In the genomic region with DNA sequence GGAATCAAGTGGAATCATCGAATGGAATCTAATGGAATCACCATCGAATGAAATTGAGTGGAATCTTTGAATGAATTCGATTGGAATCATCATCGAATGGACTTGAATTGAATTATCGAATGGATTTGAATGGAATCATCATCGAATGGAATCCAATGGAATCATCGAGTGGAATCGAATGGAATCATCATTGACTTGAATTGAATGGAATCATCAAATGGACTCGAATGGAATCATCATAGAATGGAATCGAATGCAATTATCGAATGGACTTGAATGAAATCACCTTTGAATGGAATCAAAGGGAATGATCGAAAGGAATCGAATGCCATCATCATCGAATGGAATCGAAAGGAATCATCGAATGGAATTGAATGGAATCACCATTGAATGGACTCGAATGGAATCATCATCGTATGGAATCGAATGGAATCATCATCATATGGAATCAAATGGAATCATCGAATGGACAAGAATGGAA, we compare ENCODE assay signal across 8 cellular contexts.
DNase-seq lines count a peak whose midpoint lies in the region; ATAC-seq and TF ChIP-seq lines count a peak whose summit lies in the region.
"Not testable (repeated sequence)": the region's sequence is repeated elsewhere in the genome, so short reads cannot be mapped to it uniquely, and the experiment has no call there.

No MANE protein-coding gene starts in this region.

- peaks cover 17% of the 10 kb centered on the region for H3K9me3 Mint-ChIP-seq in activated T-helper 1 cell treated with anti-CD3 and anti-CD28 coated beads, Interleukin-12 subunit alpha, Interleukin-12 subunit beta, Interleukin-2, Interleukin-4 antibody, amounts not matched to agents 30 ng/mL and 10 ng/mL and 1 ng/mL, durations not matched to agents 14 hours and 24 hours and 36 hours
- peaks cover 18 to 29% (median 21%) of the 10 kb centered on the region in 6 donors for H3K9me3 Mint-ChIP-seq in immature natural killer cell
- H3K9me3 Mint-ChIP-seq in osteocyte (ENCODE audit: unreplicated experiment), result not testable (repeated sequence)

- intact Hi-C loops in activated T-helper 1 cell treated with anti-CD3 and anti-CD28 coated beads, Interleukin-12 subunit alpha, Interleukin-12 subunit beta, Interleukin-2, Interleukin-4 antibody, amounts not matched to agents 30 ng/mL and 10 ng/mL and 1 ng/mL, durations not matched to agents 14 hours and 24 hours and 36 hours (cut with micrococcal nuclease), result not testable (repeated sequence)

- ATAC-seq in T-helper 17 cell, result not testable (repeated sequence)

- H3K27me3 ChIP-seq in HL-60 (ENCODE audit: insufficient read depth, poor library complexity, severe bottlenecking), result not testable (repeated sequence)

- DNase-seq in AG09319 (ENCODE audit: extremely low read depth, low read depth) (peak; percentile 68), HL-60 (ENCODE audit: low read depth in 1 of 2, low spot score in 1 of 2) (peak; percentile 100), T-helper 17 cell (peak in 2 of 3 donors; percentile 25 to 71), ecto neural progenitor cell (ENCODE audit: low spot score) (peak; percentile 97), immature natural killer cell (peak; percentile 71 to 80 (median 72)), osteocyte (ENCODE audit: extremely low spot score, unreplicated experiment) (peak; percentile 100)
- peak; percentile 96 for DNase-seq in activated T-helper 1 cell treated with anti-CD3 and anti-CD28 coated beads, Interleukin-12 subunit alpha, Interleukin-12 subunit beta, Interleukin-2, Interleukin-4 antibody, amounts not matched to agents 30 ng/mL and 10 ng/mL and 1 ng/mL, durations not matched to agents 14 hours and 24 hours and 36 hours (ENCODE audit: low spot score)
- DNase-seq in stimulated activated CD8-positive, alpha-beta memory T cell treated with anti-CD3 and anti-CD28 coated beads, Interleukin-12 subunit alpha, Interleukin-12 subunit beta, amount 100 ng/mL, for 4 hours (ENCODE audit: low read depth), result peak; percentile 45

- not testable (repeated sequence) for H3K27me3 Mint-ChIP-seq in T-helper 17 cell; activated T-helper 1 cell treated with anti-CD3 and anti-CD28 coated beads, Interleukin-12 subunit alpha, Interleukin-12 subunit beta, Interleukin-2, Interleukin-4 antibody, amounts not matched to agents 30 ng/mL and 10 ng/mL and 1 ng/mL, durations not matched to agents 14 hours and 24 hours and 36 hours (ENCODE audit: insufficient read depth); immature natural killer cell (ENCODE audit: low read depth in 3 of 3); osteocyte (ENCODE audit: unreplicated experiment)

- TF ChIP-seq CTCF in AG09319 (IDR thresholded peaks at IDR 0.05; ENCODE audit: low read depth, low read length); HL-60 (IDR thresholded peaks at IDR 0.05; ENCODE audit: insufficient read depth, low read length); osteocyte (IDR thresholded peaks at IDR 0.05): not testable (repeated sequence)

- H3K36me3 Mint-ChIP-seq in T-helper 17 cell (ENCODE audit: low read depth); activated T-helper 1 cell treated with anti-CD3 and anti-CD28 coated beads, Interleukin-12 subunit alpha, Interleukin-12 subunit beta, Interleukin-2, Interleukin-4 antibody, amounts not matched to agents 30 ng/mL and 10 ng/mL and 1 ng/mL, durations not matched to agents 14 hours and 24 hours and 36 hours (ENCODE audit: low read depth); immature natural killer cell; osteocyte (ENCODE audit: unreplicated experiment): not testable (repeated sequence)

- not testable (repeated sequence) for H3K4me1 Mint-ChIP-seq in T-helper 17 cell; activated T-helper 1 cell treated with anti-CD3 and anti-CD28 coated beads, Interleukin-12 subunit alpha, Interleukin-12 subunit beta, Interleukin-2, Interleukin-4 antibody, amounts not matched to agents 30 ng/mL and 10 ng/mL and 1 ng/mL, durations not matched to agents 14 hours and 24 hours and 36 hours (ENCODE audit: low read depth); immature natural killer cell; osteocyte (ENCODE audit: unreplicated experiment)

- not testable (repeated sequence) for H3K27ac ChIP-seq in HL-60 (replicated peaks)

- not testable (repeated sequence) for H3K27ac Mint-ChIP-seq in T-helper 17 cell; activated T-helper 1 cell treated with anti-CD3 and anti-CD28 coated beads, Interleukin-12 subunit alpha, Interleukin-12 subunit beta, Interleukin-2, Interleukin-4 antibody, amounts not matched to agents 30 ng/mL and 10 ng/mL and 1 ng/mL, durations not matched to agents 14 hours and 24 hours and 36 hours; immature natural killer cell; osteocyte (ENCODE audit: unreplicated experiment)

- H3K4me3 Mint-ChIP-seq in T-helper 17 cell; activated T-helper 1 cell treated with anti-CD3 and anti-CD28 coated beads, Interleukin-12 subunit alpha, Interleukin-12 subunit beta, Interleukin-2, Interleukin-4 antibody, amounts not matched to agents 30 ng/mL and 10 ng/mL and 1 ng/mL, durations not matched to agents 14 hours and 24 hours and 36 hours; immature natural killer cell; osteocyte (ENCODE audit: unreplicated experiment): not testable (repeated sequence)

- not testable (repeated sequence) for H3K4me3 ChIP-seq in HL-60 (replicated peaks; ENCODE audit: insufficient read depth, low read length)

- H3K9me3 ChIP-seq in T-helper 17 cell (ENCODE audit: control insufficient read depth, low read length, poor library complexity, severe bottlenecking), result not testable (repeated sequence)

Comparison
In these comparisons a context has a peak if more than half of its experiments do, and no peak if none do; other contexts are left out.
1. DNase-seq: peak in every context shown above with its lines; median percentile 100 in HL-60; 100 in osteocyte; 97 in ecto neural progenitor cell; 96 in activated T-helper 1 cell treated with anti-CD3 and anti-CD28 coated beads, Interleukin-12 subunit alpha, Interleukin-12 subunit beta, Interleukin-2, Interleukin-4 antibody, amounts not matched to agents 30 ng/mL and 10 ng/mL and 1 ng/mL, durations not matched to agents 14 hours and 24 hours and 36 hours; 72 in immature natural killer cell; 68 in AG09319; 48 in T-helper 17 cell; 45 in stimulated activated CD8-positive, alpha-beta memory T cell treated with anti-CD3 and anti-CD28 coated beads, Interleukin-12 subunit alpha, Interleukin-12 subunit beta, amount 100 ng/mL, for 4 hours.